24 cellular contexts compared by ENCODE assay signal in the genomic region with DNA sequence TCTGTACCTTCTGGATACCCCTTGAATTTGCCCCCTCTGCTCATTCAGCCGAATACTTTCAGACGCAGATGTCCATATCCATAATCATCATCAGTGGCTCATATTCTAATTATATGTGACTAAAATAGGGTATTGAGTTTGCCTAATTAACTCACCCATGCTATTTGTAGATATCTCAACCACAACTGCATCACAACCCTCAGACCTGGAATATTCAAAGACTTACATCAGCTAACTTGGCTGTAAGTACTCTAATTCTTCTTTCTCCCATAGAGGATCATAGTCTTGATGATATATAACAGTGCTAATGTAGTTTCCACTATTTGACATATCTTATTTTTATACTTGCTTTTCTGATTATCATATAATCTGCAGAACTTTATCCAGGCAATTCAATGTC. TPM values are rescaled to one million over a fixed set of nuclear protein-coding genes. Genes with fewer than 3 reads are reported as not detected.
"Had no signal": no experiment of that assay in that cellular context is flagged by ENCODE, and none has a peak within 500 bp of the region (broad histone marks: within the 10 kb centered on the region; RNA-seq: fewer than 3 reads in every experiment).

No MANE protein-coding gene starts in this region.

- H3K36me3 Mint-ChIP-seq: activated naive CD8-positive, alpha-beta T cell treated with anti-CD3 and anti-CD28 coated beads, Interleukin-2, amount 10 ng/mL, durations not matched to agents 7 days and 5 days; memory B cell; naive B cell had no signal

- H3K4me1 ChIP-seq: esophagus squamous epithelium, sigmoid colon had no signal

- H3K27ac ChIP-seq: dorsolateral prefrontal cortex, esophagus squamous epithelium, sigmoid colon had no signal

- H3K9me3 Mint-ChIP-seq: activated naive CD4-positive, alpha-beta T cell treated with anti-CD3 and anti-CD28 coated beads for 36 hours; activated naive CD8-positive, alpha-beta T cell treated with anti-CD3 and anti-CD28 coated beads, Interleukin-2, amount 10 ng/mL, durations not matched to agents 7 days and 5 days; activated T-cell treated with anti-CD3 and anti-CD28 coated beads, Interleukin-2, amount 50 U/mL, for 24 hours; central memory CD8-positive, alpha-beta T cell; effector memory CD8-positive, alpha-beta T cell; memory B cell had no signal

- H3K27me3 ChIP-seq: esophagus squamous epithelium, sigmoid colon had no signal

- H3K9me3 ChIP-seq: esophagus squamous epithelium, heart right ventricle, mucosa of descending colon, sigmoid colon had no signal

- H3K27ac Mint-ChIP-seq: activated naive CD4-positive, alpha-beta T cell treated with anti-CD3 and anti-CD28 coated beads for 36 hours; activated naive CD8-positive, alpha-beta T cell treated with anti-CD3 and anti-CD28 coated beads, Interleukin-2, amount 10 ng/mL, durations not matched to agents 7 days and 5 days; activated T-cell treated with anti-CD3 and anti-CD28 coated beads, Interleukin-2, amount 50 U/mL, for 24 hours; effector memory CD8-positive, alpha-beta T cell; memory B cell; naive B cell had no signal

- H3K4me3 Mint-ChIP-seq: activated naive CD4-positive, alpha-beta T cell treated with anti-CD3 and anti-CD28 coated beads for 36 hours; activated naive CD8-positive, alpha-beta T cell treated with anti-CD3 and anti-CD28 coated beads, Interleukin-2, amount 10 ng/mL, durations not matched to agents 7 days and 5 days; activated T-cell treated with anti-CD3 and anti-CD28 coated beads, Interleukin-2, amount 50 U/mL, for 24 hours; central memory CD8-positive, alpha-beta T cell; effector memory CD8-positive, alpha-beta T cell; memory B cell; naive B cell had no signal

- H3K36me3 ChIP-seq: esophagus squamous epithelium, heart right ventricle, sigmoid colon had no signal

- DNase-seq: activated CD4-positive, alpha-beta T cell treated with anti-CD3 and anti-CD28 coated beads for 1 hour; activated CD4-positive, alpha-beta T cell treated with anti-CD3 and anti-CD28 coated beads, Interleukin-2, amount 50 U/mL, for 4 hours; activated CD8-positive, alpha-beta memory T cell treated with anti-CD3 and anti-CD28 coated beads for 24 hours; activated CD8-positive, alpha-beta memory T cell treated with anti-CD3 and anti-CD28 coated beads, Interleukin-2, amount 50 U/mL, for 4 hours; activated naive CD4-positive, alpha-beta T cell treated with anti-CD3 and anti-CD28 coated beads for 36 hours; activated naive CD8-positive, alpha-beta T cell treated with anti-CD3 and anti-CD28 coated beads, Interleukin-2, amount 10 ng/mL, durations not matched to agents 7 days and 5 days; activated T-cell treated with anti-CD3 and anti-CD28 coated beads, Interleukin-2, amount 50 U/mL, for 24 hours; dorsolateral prefrontal cortex; effector memory CD8-positive, alpha-beta T cell; esophagus squamous epithelium; foreskin fibroblast; islet precursor cell; mucosa of descending colon; naive B cell; stimulated activated CD4-positive, alpha-beta T cell treated with anti-CD3 and anti-CD28 coated beads, Interleukin-4, amount 100 ng/mL, for 24 hours; stimulated activated naive CD4-positive, alpha-beta T cell treated with Interleukin-2 at 50 U/mL for 16 hours; T-helper 9 cell had no signal

- ATAC-seq: effector memory CD8-positive, alpha-beta T cell; mucosa of descending colon had no signal

- H3K4me3 ChIP-seq: dorsolateral prefrontal cortex, esophagus squamous epithelium, heart right ventricle, mucosa of descending colon, sigmoid colon had no signal

RNA-seq across cellular contexts. Expression of a gene that starts 35.8 kb away (rescaled TPM):
- total RNA-seq: activated naive CD4-positive, alpha-beta T cell treated with anti-CD3 and anti-CD28 coated beads for 36 hours; activated naive CD8-positive, alpha-beta T cell treated with anti-CD3 and anti-CD28 coated beads, Interleukin-2, amount 10 ng/mL, durations not matched to agents 7 days and 5 days; esophagus squamous epithelium; heart right ventricle; left cardiac atrium; mucosa of descending colon; sigmoid colon; T-helper 1 cell treated with Interleukin-12 subunit alpha and Interleukin-12 subunit beta and Interleukin-4 antibody, amounts not matched to agents 30 ng/mL and 1 ng/mL, for 36 hours; ureter had no signal
